1 cellular context compared by ENCODE assay signal in genomic region chr18:37639846-37640245, GRCh38.
TF ChIP-seq lines count a peak whose summit lies in the region.

No MANE protein-coding gene starts in this region.

TF ChIP-seq in H1, 55 proteins besides CTCF, POLR2A, EP300 and RAD21:
- no peak for TF ChIP-seq JUN (IDR thresholded peaks at IDR 0.05; ENCODE audit: low read depth, low read length)
- TF ChIP-seq SP2 (IDR thresholded peaks at IDR 0.05; ENCODE audit: low read length), result no peak
- no peak for TF ChIP-seq CHD1 (IDR thresholded peaks at IDR 0.05; ENCODE audit: low read depth, low read length)
- TF ChIP-seq KDM1A (IDR thresholded peaks at IDR 0.05; ENCODE audit: borderline replicate concordance, low read length), result no peak
- no peak for TF ChIP-seq HDAC6 (IDR thresholded peaks at IDR 0.05; ENCODE audit: low read depth, low read length)
- TF ChIP-seq BCL11A (IDR thresholded peaks at IDR 0.05; ENCODE audit: low read depth in 2 of 2, low read length in 2 of 2), result no peak
- TF ChIP-seq TBP (IDR thresholded peaks at IDR 0.05; ENCODE audit: low read depth, low read length), result no peak
- TF ChIP-seq SIX5 (IDR thresholded peaks at IDR 0.05; ENCODE audit: low read depth, low read length), result no peak
- no peak for TF ChIP-seq CREB1 (IDR thresholded peaks at IDR 0.05)
- TF ChIP-seq KDM4A (IDR thresholded peaks at IDR 0.05; ENCODE audit: low read depth, low read length, severe bottlenecking), result no peak
- no peak for TF ChIP-seq ATF3 (IDR thresholded peaks at IDR 0.05; ENCODE audit: insufficient read depth, low read depth, low read length)
- no peak for TF ChIP-seq CTBP2 (IDR thresholded peaks at IDR 0.05; ENCODE audit: borderline replicate concordance, insufficient read depth, insufficient read length, low read length)
- no peak for TF ChIP-seq CBX8 (IDR thresholded peaks at IDR 0.05; ENCODE audit: borderline replicate concordance, low read depth, low read length)
- TF ChIP-seq TEAD4 (IDR thresholded peaks at IDR 0.05; ENCODE audit: low read depth, low read length), result no peak
- no peak for TF ChIP-seq NRF1 (IDR thresholded peaks at IDR 0.05; ENCODE audit: low read depth, low read length)
- TF ChIP-seq, protein P1, sequence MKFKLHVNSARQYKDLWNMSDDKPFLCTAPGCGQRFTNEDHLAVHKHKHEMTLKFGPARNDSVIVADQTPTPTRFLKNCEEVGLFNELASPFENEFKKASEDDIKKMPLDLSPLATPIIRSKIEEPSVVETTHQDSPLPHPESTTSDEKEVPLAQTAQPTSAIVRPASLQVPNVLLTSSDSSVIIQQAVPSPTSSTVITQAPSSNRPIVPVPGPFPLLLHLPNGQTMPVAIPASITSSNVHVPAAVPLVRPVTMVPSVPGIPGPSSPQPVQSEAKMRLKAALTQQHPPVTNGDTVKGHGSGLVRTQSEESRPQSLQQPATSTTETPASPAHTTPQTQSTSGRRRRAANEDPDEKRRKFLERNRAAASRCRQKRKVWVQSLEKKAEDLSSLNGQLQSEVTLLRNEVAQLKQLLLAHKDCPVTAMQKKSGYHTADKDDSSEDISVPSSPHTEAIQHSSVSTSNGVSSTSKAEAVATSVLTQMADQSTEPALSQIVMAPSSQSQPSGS (IDR thresholded peaks at IDR 0.05; ENCODE audit: low read length), result no peak
